ENCODE assay signal across 13 cellular contexts in genomic region chr3:149541091-149541491, GRCh38.
DNase-seq lines count a peak whose midpoint lies in the region; ATAC-seq and TF ChIP-seq lines count a peak whose summit lies in the region.
"Had no signal": no experiment of that assay in that cellular context is flagged by ENCODE, and none has a peak within 500 bp of the region (broad histone marks: within the 10 kb centered on the region; RNA-seq: fewer than 3 reads in every experiment).

No MANE protein-coding gene starts in this region.

- H3K4me1 Mint-ChIP-seq in HFFc6 (ENCODE audit: low read depth): peaks cover 77% of the 10 kb centered on the region

- ATAC-seq in thoracic aorta (ENCODE audit: insufficient number of reproducible peaks, low FRiP score, low read depth): no peak
- no peak for ATAC-seq in GM18867 (IDR thresholded peaks at IDR 0.05; ENCODE audit: unreplicated experiment)

- H3K4me3 Mint-ChIP-seq in HFFc6: peak overlapping the region; percentile 81
- H3K4me3 Mint-ChIP-seq: memory B cell; T-helper 1 cell treated with Interleukin-12 subunit alpha and Interleukin-12 subunit beta and Interleukin-4 antibody, amounts not matched to agents 30 μg/mL and 1 μg/mL, for 36 hours had no signal

- no peaks in the 10 kb centered on the region for H3K27me3 ChIP-seq in adipocyte (replicated peaks; ENCODE audit: control insufficient read depth, insufficient read depth, low read length)
- H3K27me3 ChIP-seq in thoracic aorta (replicated peaks; ENCODE audit: insufficient read depth): no peaks in the 10 kb centered on the region

- H3K27ac ChIP-seq in thoracic aorta: peak overlapping the region; percentile 29 to 35

- H3K9me3 ChIP-seq in adipocyte (ENCODE audit: control insufficient read depth, low read length) (no peaks in the 10 kb centered on the region), thoracic aorta (no peaks in the 10 kb centered on the region)

- H3K4me3 ChIP-seq in adipocyte (ENCODE audit: low read length): peak overlapping the region; percentile 4
- H3K4me3 ChIP-seq in thoracic aorta: no peak overlapping the region

- H3K36me3 ChIP-seq in adipocyte (ENCODE audit: control insufficient read depth, insufficient read depth, low read length, severe bottlenecking) (peaks cover 12% of the 10 kb centered on the region), thoracic aorta (peaks cover 8% of the 10 kb centered on the region)

- peak overlapping the region; percentile 92 for H3K27ac Mint-ChIP-seq in HFFc6
- H3K27ac Mint-ChIP-seq: memory B cell; T-helper 1 cell treated with Interleukin-12 subunit alpha and Interleukin-12 subunit beta and Interleukin-4 antibody, amounts not matched to agents 30 μg/mL and 1 μg/mL, for 36 hours had no signal

- H3K4me1 ChIP-seq in adipocyte (ENCODE audit: control insufficient read depth, insufficient read depth, low read length) (peaks cover 42% of the 10 kb centered on the region), thoracic aorta (ENCODE audit: control insufficient read depth in 1 of 2, low read depth in 2 of 2) (peaks cover 15 to 59% of the 10 kb centered on the region in 2 donors)

- peaks cover 2% of the 10 kb centered on the region; the same call in 1 of the 2 replicates for H3K27me3 Mint-ChIP-seq in HFFc6 (ENCODE audit: insufficient read depth)

- DNase-seq in HFFc6 (peak; percentile 30), adipocyte (ENCODE audit: low read depth) (peak; percentile 60), foreskin melanocyte (peak; percentile 72), thoracic aorta (ENCODE audit: low spot score) (no peak), NCI-H2196 treated with DMSO at 0.1 percent for 48 hours (lab: John Stamatoyannopoulos, UW; ENCODE audit: unreplicated experiment) (no peak), iPS-NIHi7 (ENCODE audit: extremely low spot score) (no peak)
- DNase-seq: activated gamma-delta T cell, glutamatergic neuron, GOT3, NCI-H2029 treated with DMSO at 0.1 percent for 48 hours had no signal

- no peaks in the 10 kb centered on the region for H3K9me3 Mint-ChIP-seq in HFFc6
- H3K9me3 Mint-ChIP-seq: memory B cell; T-helper 1 cell treated with Interleukin-12 subunit alpha and Interleukin-12 subunit beta and Interleukin-4 antibody, amounts not matched to agents 30 μg/mL and 1 μg/mL, for 36 hours had no signal

- H3K9ac ChIP-seq in adipocyte (ENCODE audit: low read length): peak overlapping the region; percentile 18

- H3K36me3 Mint-ChIP-seq in HFFc6 (ENCODE audit: low read depth): peaks cover 28% of the 10 kb centered on the region
- H3K36me3 Mint-ChIP-seq: memory B cell had no signal

- peak; percentile 24; the same call in 1 of the 2 replicates for TF ChIP-seq CTCF in HFFc6 (IDR thresholded peaks at IDR 0.05)
- no peak for TF ChIP-seq CTCF in thoracic aorta (IDR thresholded peaks at IDR 0.05)

Comparison
In these comparisons a context has a peak if more than half of its experiments do, and no peak if none do; other contexts are left out.
1. DNase-seq: peak in HFFc6 (single experiment), adipocyte (single experiment) and foreskin melanocyte (single experiment); none in thoracic aorta (single experiment), NCI-H2196 treated with DMSO at 0.1 percent for 48 hours (single experiment) and iPS-NIHi7 (single experiment).